25 cellular contexts compared by ENCODE assay signal in genomic region chr18:48312066-48312465, GRCh38.
A peak's percentile ranks its signal among the peaks of the same experiment; 100 is the strongest.
DNase-seq lines count a peak whose midpoint lies in the region; ATAC-seq, FAIRE-seq and TF ChIP-seq lines count a peak whose summit lies in the region.
"Had no signal": no experiment of that assay in that cellular context is flagged by ENCODE, and none has a peak within 500 bp of the region (broad histone marks: within the 10 kb centered on the region; RNA-seq: fewer than 3 reads in every experiment).

No MANE protein-coding gene starts in this region.

- H3K4me3 ChIP-seq in epithelial cell of esophagus (ENCODE audit: low read length) (no peak overlapping the region), upper lobe of left lung (no peak overlapping the region)
- H3K4me3 ChIP-seq: Peyer's patch, SJCRH30 had no signal

- H3K4me1 Mint-ChIP-seq in activated CD8-positive, alpha-beta memory T cell treated with anti-CD3 and anti-CD28 coated beads, Interleukin-2, amount 10 ng/mL, durations not matched to agents 7 days and 5 days: no peaks in the 10 kb centered on the region
- H3K4me1 Mint-ChIP-seq: CD8-positive, alpha-beta memory T cell had no signal

- peaks cover 0 to 8% (median 5%) of the 10 kb centered on the region in 4 donors for H3K4me1 ChIP-seq in upper lobe of left lung
- H3K4me1 ChIP-seq: Peyer's patch, SJCRH30 had no signal

- DNase-seq in ELR (ENCODE audit: low read depth) (peak; percentile 14), M059J (ENCODE audit: low read depth) (peak; percentile 57), epithelial cell of esophagus (ENCODE audit: low read depth) (peak; percentile 43), posterior vena cava (ENCODE audit: low spot score) (peak; percentile 67), upper lobe of left lung (no peak), H54 (ENCODE audit: insufficient read length, low spot score) (no peak)
- no peak for DNase-seq in activated CD8-positive, alpha-beta memory T cell treated with anti-CD3 and anti-CD28 coated beads, Interleukin-2, amount 10 ng/mL, durations not matched to agents 7 days and 5 days
- DNase-seq: Calu3; CD8-positive, alpha-beta memory T cell; DMS153; GDM1; H7; HFFc6; KBM-7; NCI-H1105; NCI-H1694; NCI-H2081; NCI-H2171; NCI-H524 treated with DMSO at 0.1 percent for 48 hours; NCI-H82; Peyer's patch; SJCRH30 had no signal

- no peak overlapping the region for H3K27ac Mint-ChIP-seq in activated CD8-positive, alpha-beta memory T cell treated with anti-CD3 and anti-CD28 coated beads, Interleukin-2, amount 10 ng/mL, durations not matched to agents 7 days and 5 days
- H3K27ac Mint-ChIP-seq: CD8-positive, alpha-beta memory T cell; HFFc6 had no signal

- H3K9me3 ChIP-seq in upper lobe of left lung: no peaks in the 10 kb centered on the region
- H3K9me3 ChIP-seq: Peyer's patch, SJCRH30 had no signal

- no peaks in the 10 kb centered on the region for H3K9me3 Mint-ChIP-seq in activated CD8-positive, alpha-beta memory T cell treated with anti-CD3 and anti-CD28 coated beads, Interleukin-2, amount 10 ng/mL, durations not matched to agents 7 days and 5 days (ENCODE audit: low read depth)
- H3K9me3 Mint-ChIP-seq: CD8-positive, alpha-beta memory T cell; HFFc6 had no signal

- H3K36me3 ChIP-seq in upper lobe of left lung: no peaks in the 10 kb centered on the region
- H3K36me3 ChIP-seq: Peyer's patch, SJCRH30 had no signal

- no peak for FAIRE-seq in H54 (lab: Jason Lieb, UNC)
- FAIRE-seq: A204.1 had no signal

- 88 to 96% methylated on average over 4 to 5 of the region's 5 CpGs for WGBS in upper lobe of left lung, 2 donors

- no peak for TF ChIP-seq CTCF in epithelial cell of esophagus (IDR thresholded peaks at IDR 0.05; ENCODE audit: insufficient read depth, low read depth, low read length, missing control alignments)
- no peak for TF ChIP-seq CTCF in upper lobe of left lung (IDR thresholded peaks at IDR 0.05)

- ATAC-seq in activated CD8-positive, alpha-beta memory T cell treated with anti-CD3 and anti-CD28 coated beads, Interleukin-2, amount 10 ng/mL, durations not matched to agents 7 days and 5 days: no peak
- no peak for ATAC-seq in upper lobe of left lung (ENCODE audit: low FRiP score in 2 of 2)
- ATAC-seq in HG03378 (IDR thresholded peaks at IDR 0.05; ENCODE audit: unreplicated experiment): no peak

- CTCF ChIA-PET in activated CD8-positive, alpha-beta memory T cell treated with anti-CD3 and anti-CD28 coated beads, Interleukin-2, amount 10 ng/mL, durations not matched to agents 7 days and 5 days (lab: Charles Lee): no interaction called here

- TF ChIP-seq EP300 in upper lobe of left lung (IDR thresholded peaks at IDR 0.05): no peak

- no peaks in the 10 kb centered on the region for H3K27me3 ChIP-seq in upper lobe of left lung
- H3K27me3 ChIP-seq: Peyer's patch, SJCRH30 had no signal

- H3K36me3 Mint-ChIP-seq in activated CD8-positive, alpha-beta memory T cell treated with anti-CD3 and anti-CD28 coated beads, Interleukin-2, amount 10 ng/mL, durations not matched to agents 7 days and 5 days: no peaks in the 10 kb centered on the region
- H3K36me3 Mint-ChIP-seq: CD8-positive, alpha-beta memory T cell had no signal

- no peak overlapping the region for H3K27ac ChIP-seq in upper lobe of left lung
- H3K27ac ChIP-seq: C4-2B, Peyer's patch, SJCRH30 had no signal

- H3K27me3 Mint-ChIP-seq in activated CD8-positive, alpha-beta memory T cell treated with anti-CD3 and anti-CD28 coated beads, Interleukin-2, amount 10 ng/mL, durations not matched to agents 7 days and 5 days: peaks cover 16% of the 10 kb centered on the region

- no peak for TF ChIP-seq POLR2A in upper lobe of left lung (IDR thresholded peaks at IDR 0.05)
- TF ChIP-seq POLR2A in H54 (IDR thresholded peaks at IDR 0.05; ENCODE audit: low read depth, low read length): no peak

- intact Hi-C loops in posterior vena cava (cut with DNase I): no loop called here

- no peak overlapping the region for H3K4me3 Mint-ChIP-seq in activated CD8-positive, alpha-beta memory T cell treated with anti-CD3 and anti-CD28 coated beads, Interleukin-2, amount 10 ng/mL, durations not matched to agents 7 days and 5 days
- H3K4me3 Mint-ChIP-seq: CD8-positive, alpha-beta memory T cell; HFFc6 had no signal

Comparison
In these comparisons a context has a peak if more than half of its experiments do, and no peak if none do; other contexts are left out.
1. DNase-seq: peak in ELR (single experiment), M059J (single experiment), epithelial cell of esophagus (single experiment) and posterior vena cava (single experiment); none in activated CD8-positive, alpha-beta memory T cell treated with anti-CD3 and anti-CD28 coated beads, Interleukin-2, amount 10 ng/mL, durations not matched to agents 7 days and 5 days (single experiment), upper lobe of left lung (0 of 2) and H54 (single experiment).